ENCODE assay signal across 26 cellular contexts in the genomic region with DNA sequence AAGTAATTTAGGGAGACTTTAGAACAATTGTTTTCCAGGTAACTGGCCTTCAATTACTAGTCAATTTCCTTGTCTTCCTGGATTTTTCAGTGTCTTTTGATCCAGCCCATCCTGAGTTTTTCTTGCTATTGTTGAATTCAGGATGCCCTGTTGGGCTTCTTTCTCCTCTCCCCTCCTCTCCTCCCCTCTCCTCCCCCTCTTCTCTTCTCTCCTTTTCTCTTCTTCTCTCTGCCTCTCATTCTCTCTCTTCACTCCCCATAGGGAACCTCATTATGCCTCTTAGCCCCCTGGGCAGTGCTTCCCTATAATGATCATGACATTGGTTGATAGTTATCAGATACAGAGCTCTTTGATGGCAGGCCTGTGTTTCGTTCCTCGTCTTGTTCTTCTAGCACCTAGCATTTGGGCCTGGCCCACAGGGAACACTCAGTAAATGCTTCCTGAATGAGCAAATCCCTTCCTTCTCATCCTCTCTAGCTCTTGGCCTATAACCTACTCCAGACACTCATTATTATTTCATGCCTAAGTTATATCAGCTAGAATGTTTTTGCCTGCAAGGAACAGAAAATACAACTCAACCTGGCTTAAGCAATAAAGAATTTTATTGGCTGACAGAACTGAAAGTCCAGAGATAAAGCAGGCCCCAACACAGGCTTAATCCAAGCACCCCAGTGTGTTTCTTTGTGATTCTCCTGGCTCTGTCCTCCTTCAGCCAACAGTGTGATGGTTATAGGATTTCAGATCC. TPM values are rescaled to one million over a fixed set of nuclear protein-coding genes. Genes with fewer than 3 reads are reported as not detected.
DNase-seq lines count a peak whose midpoint lies in the region; ATAC-seq, FAIRE-seq and TF ChIP-seq lines count a peak whose summit lies in the region.
"Had no signal": no experiment of that assay in that cellular context is flagged by ENCODE, and none has a peak within 500 bp of the region (broad histone marks: within the 10 kb centered on the region; RNA-seq: fewer than 3 reads in every experiment).

No MANE protein-coding gene starts in this region.

- H3K9me3 ChIP-seq in esophagus squamous epithelium = no peaks in the 10 kb centered on the region
- no peaks in the 10 kb centered on the region for H3K9me3 ChIP-seq in mucosa of descending colon
- no peaks in the 10 kb centered on the region for H3K9me3 ChIP-seq in uterus
- H3K9me3 ChIP-seq: right lobe of liver, vagina had no signal

- TF ChIP-seq CTCF in WTC11 (IDR thresholded peaks at IDR 0.05) (no peak), esophagus squamous epithelium (IDR thresholded peaks at IDR 0.05) (no peak), mucosa of descending colon (IDR thresholded peaks at IDR 0.05) (no peak), uterus (IDR thresholded peaks at IDR 0.05) (no peak)

- H3K4me3 ChIP-seq in esophagus squamous epithelium (no peak overlapping the region), mucosa of descending colon (no peak overlapping the region), uterus (no peak overlapping the region)
- H3K4me3 ChIP-seq: right lobe of liver, vagina had no signal

- TF ChIP-seq POLR2A in esophagus squamous epithelium (IDR thresholded peaks at IDR 0.05) = no peak
- no peak for TF ChIP-seq POLR2A in uterus (IDR thresholded peaks at IDR 0.05)

- H3K4me1 Mint-ChIP-seq in WTC11 = peaks cover 17% of the 10 kb centered on the region

- H3K36me3 Mint-ChIP-seq in WTC11 = no peaks in the 10 kb centered on the region
- H3K36me3 Mint-ChIP-seq: natural killer cell treated with Interleukin-12 subunit alpha and Interleukin-12 subunit beta and Interleukin-15 and Interleukin-18, amount 100 ng/mL, for 72 hours had no signal

- peak overlapping the region; percentile 89 for H3K27ac Mint-ChIP-seq in WTC11
- H3K27ac Mint-ChIP-seq: CD4-positive, alpha-beta T cell; HFFc6; natural killer cell treated with Interleukin-12 subunit alpha and Interleukin-12 subunit beta and Interleukin-15 and Interleukin-18, amount 100 ng/mL, for 72 hours had no signal

- peak; percentile 68 for ATAC-seq in WTC11
- peak; percentile 63 for ATAC-seq in mucosa of descending colon
- ATAC-seq in activated CD4-positive, CD25-positive, alpha-beta regulatory T cell treated with anti-CD3 and anti-CD28 coated beads, Interleukin-2, amount 50 U/mL, for 24 hours = no peak
- no peak for ATAC-seq in GM18873 (IDR thresholded peaks at IDR 0.05; ENCODE audit: low FRiP score, unreplicated experiment)
- ATAC-seq: natural killer cell treated with Interleukin-12 subunit alpha and Interleukin-12 subunit beta and Interleukin-15 and Interleukin-18, amount 100 ng/mL, for 72 hours; right lobe of liver had no signal

- DNase-seq in WTC11 (ENCODE audit: low spot score) (no peak), esophagus squamous epithelium (lab: John Stamatoyannopoulos, UW) (no peak), mucosa of descending colon (no peak), uterus (peak; percentile 22 to 69), urothelium cell line (ENCODE audit: low spot score) (no peak)
- DNase-seq: activated CD4-positive, alpha-beta T cell treated with anti-CD3 and anti-CD28 coated beads for 4 hours; activated naive CD4-positive, alpha-beta T cell treated with anti-CD3 and anti-CD28 coated beads, Interleukin-2, amount 50 U/mL, for 16 hours; CD4-positive, alpha-beta T cell; cerebellar nuclear complex; erythroblast; HFFc6; mesenchymal stem cell; NCI-H1092 treated with DMSO at 0.1 percent for 48 hours; NCI-H2081; right lobe of liver; SHP77 treated with DMSO at 0.1 percent for 48 hours; stimulated activated CD4-positive, alpha-beta T cell treated with anti-CD3 and anti-CD28 coated beads, Interleukin-15, amount 100 ng/mL, for 24 hours; substantia nigra; T-helper 1 cell had no signal

- POLR2A ChIA-PET in WTC11 (lab: Charles Lee) = no interaction called here

- H3K27ac ChIP-seq in esophagus squamous epithelium = peak overlapping the region in 3 of 4 donors; percentile 42 to 72 (median 52)
- peak overlapping the region; percentile 84 to 87 for H3K27ac ChIP-seq in uterus
- H3K27ac ChIP-seq: parathyroid adenoma, right lobe of liver, vagina had no signal

- H3K4me1 ChIP-seq in esophagus squamous epithelium (peaks cover 0 to 16% (median 3%) of the 10 kb centered on the region in 3 donors), mucosa of descending colon (ENCODE audit: low read depth) (no peaks in the 10 kb centered on the region), uterus (peaks cover 5 to 14% of the 10 kb centered on the region in 2 donors)
- H3K4me1 ChIP-seq: parathyroid adenoma, right lobe of liver had no signal

- WGBS in esophagus squamous epithelium, 2 donors = 82 to 88% methylated on average over 2 of the region's 2 CpGs

- H3K4me3 Mint-ChIP-seq in WTC11 = no peak overlapping the region
- H3K4me3 Mint-ChIP-seq: CD4-positive, alpha-beta T cell; HFFc6; natural killer cell treated with Interleukin-12 subunit alpha and Interleukin-12 subunit beta and Interleukin-15 and Interleukin-18, amount 100 ng/mL, for 72 hours had no signal

- intact Hi-C loops in esophagus squamous epithelium (cut with DNase I) = no loop called here
- intact Hi-C loops in mucosa of descending colon (cut with DNase I, micrococcal nuclease) = loop anchor here in 1 of 2 donors (10.0 kb wide), 1 partner anchor 52 kb away; the partner anchor contains the start of gene CACNB2
- intact Hi-C loops in uterus (cut with DNase I; ENCODE audit: low total_unique reads) = no loop called here

- no peaks in the 10 kb centered on the region for H3K27me3 Mint-ChIP-seq in WTC11 (ENCODE audit: low read depth)
- H3K27me3 Mint-ChIP-seq: CD4-positive, alpha-beta T cell had no signal

- CTCF ChIA-PET in WTC11 (lab: Charles Lee) = no interaction called here

- H3K9me3 Mint-ChIP-seq in WTC11 = no peaks in the 10 kb centered on the region
- H3K9me3 Mint-ChIP-seq: CD4-positive, alpha-beta T cell; HFFc6; natural killer cell treated with Interleukin-12 subunit alpha and Interleukin-12 subunit beta and Interleukin-15 and Interleukin-18, amount 100 ng/mL, for 72 hours had no signal

- H3K27me3 ChIP-seq in esophagus squamous epithelium (no peaks in the 10 kb centered on the region), uterus (no peaks in the 10 kb centered on the region)
- H3K27me3 ChIP-seq: right lobe of liver, vagina had no signal

- FAIRE-seq in urothelium cell line (lab: Jason Lieb, UNC) = no peak
- FAIRE-seq: astrocyte had no signal

- H3K36me3 ChIP-seq in esophagus squamous epithelium = no peaks in the 10 kb centered on the region
- H3K36me3 ChIP-seq in mucosa of descending colon (ENCODE audit: low read depth) = no peaks in the 10 kb centered on the region
- H3K36me3 ChIP-seq in uterus = no peaks in the 10 kb centered on the region
- H3K36me3 ChIP-seq: right lobe of liver, vagina had no signal

TF ChIP-seq in WTC11, 78 proteins besides CTCF, POLR2A, EP300 and RAD21:
- TF ChIP-seq ERG (CRISPR knock-in tag; IDR thresholded peaks at IDR 0.05) (no peak), ZNF423 (CRISPR knock-in tag; IDR thresholded peaks at IDR 0.05) (peak; percentile 49; the same call in 1 of the 2 replicates), ESRRA (CRISPR knock-in tag; IDR thresholded peaks at IDR 0.05; ENCODE audit: borderline replicate concordance) (no peak)

RNA-seq across cellular contexts. Expression of gene CACNB2, which starts 56.8 kb away (rescaled TPM):
- total RNA-seq in WTC11 (2021) (3.2 to 4.4 TPM (median 3.3 TPM) in 3 replicates), esophagus squamous epithelium (10 to 100 TPM in 1 of 4 donors, 1 to 10 TPM in 2, under 1 TPM in 1; 0.91 to 37.0 (median 5.7) TPM), mucosa of descending colon (10 to 100 TPM; 13.6 to 26.2 (median 19.8) TPM), uterus (10 to 100 TPM; 19.4 to 33.0 (median 27.0) TPM)
- total RNA-seq: HFFc6; LHCN-M2; natural killer cell treated with Interleukin-12 subunit alpha and Interleukin-12 subunit beta and Interleukin-15 and Interleukin-18, amount 100 ng/mL, for 72 hours had no signal

Comparison
In these comparisons a context has a peak if more than half of its experiments do, and no peak if none do; other contexts are left out.
1. ATAC-seq: peak in WTC11 (single experiment) and mucosa of descending colon (single experiment); none in activated CD4-positive, CD25-positive, alpha-beta regulatory T cell treated with anti-CD3 and anti-CD28 coated beads, Interleukin-2, amount 50 U/mL, for 24 hours (0 of 2) and GM18873 (single experiment).
2. DNase-seq: peak in uterus (2 of 2); none in WTC11 (single experiment), esophagus squamous epithelium (single experiment), mucosa of descending colon (0 of 3) and urothelium cell line (single experiment).